Comparison of ENCODE assay signal across 18 cellular contexts in genomic region chr15:95269247-95270155, GRCh38.
DNase-seq lines count a peak whose midpoint lies in the region; ATAC-seq and TF ChIP-seq lines count a peak whose summit lies in the region.
"Had no signal": no experiment of that assay in that cellular context is flagged by ENCODE, and none has a peak within 500 bp of the region (broad histone marks: within the 10 kb centered on the region; RNA-seq: fewer than 3 reads in every experiment).

No MANE protein-coding gene starts in this region.

- H3K36me3 ChIP-seq in adipocyte (ENCODE audit: control insufficient read depth, insufficient read depth, low read length, severe bottlenecking) = no peaks in the 10 kb centered on the region
- no peaks in the 10 kb centered on the region for H3K36me3 ChIP-seq in uterus
- no peaks in the 10 kb centered on the region for H3K36me3 ChIP-seq in gastroesophageal sphincter

- peak; percentile 38 for ATAC-seq in sciatic nerve
- no peak for ATAC-seq in gastroesophageal sphincter
- no peak for ATAC-seq in GM19395 (IDR thresholded peaks at IDR 0.05; ENCODE audit: unreplicated experiment)
- no peak for ATAC-seq in HG02970 (IDR thresholded peaks at IDR 0.05; ENCODE audit: low FRiP score, unreplicated experiment)
- ATAC-seq: HCT116, SK-N-SH treated with all-trans-retinoic acid at 6 μM for 48 hours had no signal

- no peak for TF ChIP-seq EP300 in gastroesophageal sphincter (IDR thresholded peaks at IDR 0.05)

- H3K27ac ChIP-seq in uterus (peak overlapping the region; percentile 54 to 55), gastroesophageal sphincter (peak overlapping the region in 1 of 4 donors; percentile 20)
- H3K27ac ChIP-seq: GM23248, KMS-11 had no signal

- peak overlapping the region; percentile 68 for H3K9ac ChIP-seq in adipocyte (ENCODE audit: low read length)
- H3K9ac ChIP-seq: GM23248, KMS-11 had no signal

- TF ChIP-seq CTCF in uterus (IDR thresholded peaks at IDR 0.05) (no peak), gastroesophageal sphincter (IDR thresholded peaks at IDR 0.05) (no peak)

- H3K4me3 ChIP-seq in adipocyte (ENCODE audit: low read length) (no peak overlapping the region), uterus (no peak overlapping the region), gastroesophageal sphincter (no peak overlapping the region)
- H3K4me3 ChIP-seq: GM23248 had no signal

- intact Hi-C loops in sciatic nerve (cut with DNase I) (loop anchor here (10.0 kb wide), 1 partner anchor 1075 kb away; no protein-coding TSS in a partner anchor), uterus (cut with DNase I; ENCODE audit: low total_unique reads) (loop anchor here (10.0 kb wide), 1 partner anchor 1055 kb away; no protein-coding TSS in a partner anchor)

- 51 to 86% methylated on average over 9 of the region's 10 CpGs for WGBS in gastroesophageal sphincter (ENCODE audit: low coverage in 1 of 2), 2 donors

- H3K27me3 ChIP-seq in adipocyte (replicated peaks; ENCODE audit: control insufficient read depth, insufficient read depth, low read length) (no peaks in the 10 kb centered on the region), uterus (no peaks in the 10 kb centered on the region), gastroesophageal sphincter (no peaks in the 10 kb centered on the region)

- DNase-seq in adipocyte (ENCODE audit: low read depth) (no peak), lung microvascular endothelial cell (ENCODE audit: low read depth in 2 of 2) (peak; percentile 23 to 72), sciatic nerve (ENCODE audit: low spot score) (no peak), uterus (peak in 1 of 2 donors; percentile 37), NCI-H2029 treated with DMSO at 0.1 percent for 48 hours (lab: John Stamatoyannopoulos, UW) (no peak)
- DNase-seq: ACHN, AML-193, DMS 273 treated with DMSO at 0.1 percent for 48 hours, GM23248, NCI-H1048, NCI-H1436 treated with DMSO at 0.1 percent for 48 hours, NCI-H510A treated with DMSO at 0.1 percent for 48 hours had no signal

- no peaks in the 10 kb centered on the region for H3K9me3 ChIP-seq in adipocyte (ENCODE audit: control insufficient read depth, low read length)
- H3K9me3 ChIP-seq in uterus = no peaks in the 10 kb centered on the region
- no peaks in the 10 kb centered on the region for H3K9me3 ChIP-seq in gastroesophageal sphincter

- H3K4me1 ChIP-seq in adipocyte (ENCODE audit: control insufficient read depth, insufficient read depth, low read length) = peaks cover 42% of the 10 kb centered on the region
- H3K4me1 ChIP-seq in uterus = no peaks in the 10 kb centered on the region
- H3K4me1 ChIP-seq in gastroesophageal sphincter = peaks cover 5 to 32% (median 13%) of the 10 kb centered on the region in 3 donors

- TF ChIP-seq POLR2A in uterus (IDR thresholded peaks at IDR 0.05) (no peak), gastroesophageal sphincter (IDR thresholded peaks at IDR 0.05) (no peak)

Comparison
In these comparisons a context has a peak if more than half of its experiments do, and no peak if none do; other contexts are left out.
1. DNase-seq: peak in lung microvascular endothelial cell (2 of 2); none in adipocyte (single experiment), sciatic nerve (single experiment) and NCI-H2029 treated with DMSO at 0.1 percent for 48 hours (single experiment).